ENCODE assay signal across 2 cellular contexts in the genomic region with DNA sequence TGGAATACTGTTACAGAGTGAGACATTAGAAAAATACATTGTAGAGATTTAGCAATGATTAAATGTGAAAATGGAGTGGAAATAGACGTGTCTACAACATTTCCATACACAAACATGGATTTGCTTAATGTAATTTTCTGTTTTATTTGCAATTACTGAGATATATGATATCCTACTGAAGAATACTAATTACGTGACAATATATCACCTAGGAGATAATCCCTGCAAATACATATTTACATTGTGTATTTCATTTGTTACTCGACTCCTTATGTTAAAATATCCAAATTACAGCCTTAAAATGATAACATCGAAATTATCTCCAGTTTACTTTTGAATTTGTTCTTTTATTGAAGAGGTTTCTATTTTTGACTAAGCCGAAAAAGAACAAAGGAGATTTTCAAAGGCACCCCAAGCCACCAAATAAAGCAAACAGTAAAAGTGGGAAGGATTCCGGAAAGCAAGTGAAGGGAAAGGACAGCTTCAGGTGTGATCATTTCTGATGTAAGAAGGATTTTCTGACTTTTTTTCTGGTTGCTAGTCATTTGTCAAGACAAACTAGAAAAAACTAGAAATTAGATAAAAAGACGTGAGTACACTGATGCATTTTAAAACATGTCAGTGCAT.
TF ChIP-seq lines count a peak whose summit lies in the region.

No MANE protein-coding gene starts in this region.

TF ChIP-seq in GM23338, 12 proteins besides CTCF, POLR2A, EP300 and RAD21 (continues in another document):
- TF ChIP-seq, protein P1, sequence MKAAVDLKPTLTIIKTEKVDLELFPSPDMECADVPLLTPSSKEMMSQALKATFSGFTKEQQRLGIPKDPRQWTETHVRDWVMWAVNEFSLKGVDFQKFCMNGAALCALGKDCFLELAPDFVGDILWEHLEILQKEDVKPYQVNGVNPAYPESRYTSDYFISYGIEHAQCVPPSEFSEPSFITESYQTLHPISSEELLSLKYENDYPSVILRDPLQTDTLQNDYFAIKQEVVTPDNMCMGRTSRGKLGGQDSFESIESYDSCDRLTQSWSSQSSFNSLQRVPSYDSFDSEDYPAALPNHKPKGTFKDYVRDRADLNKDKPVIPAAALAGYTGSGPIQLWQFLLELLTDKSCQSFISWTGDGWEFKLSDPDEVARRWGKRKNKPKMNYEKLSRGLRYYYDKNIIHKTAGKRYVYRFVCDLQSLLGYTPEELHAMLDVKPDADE (IDR thresholded peaks at IDR 0.05), result no peak
- TF ChIP-seq EZH2phosphoT487 (IDR thresholded peaks at IDR 0.05; ENCODE audit: unreplicated experiment) (no peak), NANOG (IDR thresholded peaks at IDR 0.05; ENCODE audit: borderline replicate concordance) (no peak), JUNB (IDR thresholded peaks at IDR 0.05; ENCODE audit: unreplicated experiment) (no peak), EZH2 (IDR thresholded peaks at IDR 0.05; ENCODE audit: low read depth, unreplicated experiment) (no peak), CREB1 (CRISPR knock-in tag; IDR thresholded peaks at IDR 0.05; ENCODE audit: low read depth) (no peak)
- TF ChIP-seq, protein P2, sequence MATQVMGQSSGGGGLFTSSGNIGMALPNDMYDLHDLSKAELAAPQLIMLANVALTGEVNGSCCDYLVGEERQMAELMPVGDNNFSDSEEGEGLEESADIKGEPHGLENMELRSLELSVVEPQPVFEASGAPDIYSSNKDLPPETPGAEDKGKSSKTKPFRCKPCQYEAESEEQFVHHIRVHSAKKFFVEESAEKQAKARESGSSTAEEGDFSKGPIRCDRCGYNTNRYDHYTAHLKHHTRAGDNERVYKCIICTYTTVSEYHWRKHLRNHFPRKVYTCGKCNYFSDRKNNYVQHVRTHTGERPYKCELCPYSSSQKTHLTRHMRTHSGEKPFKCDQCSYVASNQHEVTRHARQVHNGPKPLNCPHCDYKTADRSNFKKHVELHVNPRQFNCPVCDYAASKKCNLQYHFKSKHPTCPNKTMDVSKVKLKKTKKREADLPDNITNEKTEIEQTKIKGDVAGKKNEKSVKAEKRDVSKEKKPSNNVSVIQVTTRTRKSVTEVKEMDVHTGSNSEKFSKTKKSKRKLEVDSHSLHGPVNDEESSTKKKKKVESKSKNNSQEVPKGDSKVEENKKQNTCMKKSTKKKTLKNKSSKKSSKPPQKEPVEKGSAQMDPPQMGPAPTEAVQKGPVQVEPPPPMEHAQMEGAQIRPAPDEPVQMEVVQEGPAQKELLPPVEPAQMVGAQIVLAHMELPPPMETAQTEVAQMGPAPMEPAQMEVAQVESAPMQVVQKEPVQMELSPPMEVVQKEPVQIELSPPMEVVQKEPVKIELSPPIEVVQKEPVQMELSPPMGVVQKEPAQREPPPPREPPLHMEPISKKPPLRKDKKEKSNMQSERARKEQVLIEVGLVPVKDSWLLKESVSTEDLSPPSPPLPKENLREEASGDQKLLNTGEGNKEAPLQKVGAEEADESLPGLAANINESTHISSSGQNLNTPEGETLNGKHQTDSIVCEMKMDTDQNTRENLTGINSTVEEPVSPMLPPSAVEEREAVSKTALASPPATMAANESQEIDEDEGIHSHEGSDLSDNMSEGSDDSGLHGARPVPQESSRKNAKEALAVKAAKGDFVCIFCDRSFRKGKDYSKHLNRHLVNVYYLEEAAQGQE (IDR thresholded peaks at IDR 0.05; ENCODE audit: unreplicated experiment), result no peak
- TF ChIP-seq, protein P3, sequence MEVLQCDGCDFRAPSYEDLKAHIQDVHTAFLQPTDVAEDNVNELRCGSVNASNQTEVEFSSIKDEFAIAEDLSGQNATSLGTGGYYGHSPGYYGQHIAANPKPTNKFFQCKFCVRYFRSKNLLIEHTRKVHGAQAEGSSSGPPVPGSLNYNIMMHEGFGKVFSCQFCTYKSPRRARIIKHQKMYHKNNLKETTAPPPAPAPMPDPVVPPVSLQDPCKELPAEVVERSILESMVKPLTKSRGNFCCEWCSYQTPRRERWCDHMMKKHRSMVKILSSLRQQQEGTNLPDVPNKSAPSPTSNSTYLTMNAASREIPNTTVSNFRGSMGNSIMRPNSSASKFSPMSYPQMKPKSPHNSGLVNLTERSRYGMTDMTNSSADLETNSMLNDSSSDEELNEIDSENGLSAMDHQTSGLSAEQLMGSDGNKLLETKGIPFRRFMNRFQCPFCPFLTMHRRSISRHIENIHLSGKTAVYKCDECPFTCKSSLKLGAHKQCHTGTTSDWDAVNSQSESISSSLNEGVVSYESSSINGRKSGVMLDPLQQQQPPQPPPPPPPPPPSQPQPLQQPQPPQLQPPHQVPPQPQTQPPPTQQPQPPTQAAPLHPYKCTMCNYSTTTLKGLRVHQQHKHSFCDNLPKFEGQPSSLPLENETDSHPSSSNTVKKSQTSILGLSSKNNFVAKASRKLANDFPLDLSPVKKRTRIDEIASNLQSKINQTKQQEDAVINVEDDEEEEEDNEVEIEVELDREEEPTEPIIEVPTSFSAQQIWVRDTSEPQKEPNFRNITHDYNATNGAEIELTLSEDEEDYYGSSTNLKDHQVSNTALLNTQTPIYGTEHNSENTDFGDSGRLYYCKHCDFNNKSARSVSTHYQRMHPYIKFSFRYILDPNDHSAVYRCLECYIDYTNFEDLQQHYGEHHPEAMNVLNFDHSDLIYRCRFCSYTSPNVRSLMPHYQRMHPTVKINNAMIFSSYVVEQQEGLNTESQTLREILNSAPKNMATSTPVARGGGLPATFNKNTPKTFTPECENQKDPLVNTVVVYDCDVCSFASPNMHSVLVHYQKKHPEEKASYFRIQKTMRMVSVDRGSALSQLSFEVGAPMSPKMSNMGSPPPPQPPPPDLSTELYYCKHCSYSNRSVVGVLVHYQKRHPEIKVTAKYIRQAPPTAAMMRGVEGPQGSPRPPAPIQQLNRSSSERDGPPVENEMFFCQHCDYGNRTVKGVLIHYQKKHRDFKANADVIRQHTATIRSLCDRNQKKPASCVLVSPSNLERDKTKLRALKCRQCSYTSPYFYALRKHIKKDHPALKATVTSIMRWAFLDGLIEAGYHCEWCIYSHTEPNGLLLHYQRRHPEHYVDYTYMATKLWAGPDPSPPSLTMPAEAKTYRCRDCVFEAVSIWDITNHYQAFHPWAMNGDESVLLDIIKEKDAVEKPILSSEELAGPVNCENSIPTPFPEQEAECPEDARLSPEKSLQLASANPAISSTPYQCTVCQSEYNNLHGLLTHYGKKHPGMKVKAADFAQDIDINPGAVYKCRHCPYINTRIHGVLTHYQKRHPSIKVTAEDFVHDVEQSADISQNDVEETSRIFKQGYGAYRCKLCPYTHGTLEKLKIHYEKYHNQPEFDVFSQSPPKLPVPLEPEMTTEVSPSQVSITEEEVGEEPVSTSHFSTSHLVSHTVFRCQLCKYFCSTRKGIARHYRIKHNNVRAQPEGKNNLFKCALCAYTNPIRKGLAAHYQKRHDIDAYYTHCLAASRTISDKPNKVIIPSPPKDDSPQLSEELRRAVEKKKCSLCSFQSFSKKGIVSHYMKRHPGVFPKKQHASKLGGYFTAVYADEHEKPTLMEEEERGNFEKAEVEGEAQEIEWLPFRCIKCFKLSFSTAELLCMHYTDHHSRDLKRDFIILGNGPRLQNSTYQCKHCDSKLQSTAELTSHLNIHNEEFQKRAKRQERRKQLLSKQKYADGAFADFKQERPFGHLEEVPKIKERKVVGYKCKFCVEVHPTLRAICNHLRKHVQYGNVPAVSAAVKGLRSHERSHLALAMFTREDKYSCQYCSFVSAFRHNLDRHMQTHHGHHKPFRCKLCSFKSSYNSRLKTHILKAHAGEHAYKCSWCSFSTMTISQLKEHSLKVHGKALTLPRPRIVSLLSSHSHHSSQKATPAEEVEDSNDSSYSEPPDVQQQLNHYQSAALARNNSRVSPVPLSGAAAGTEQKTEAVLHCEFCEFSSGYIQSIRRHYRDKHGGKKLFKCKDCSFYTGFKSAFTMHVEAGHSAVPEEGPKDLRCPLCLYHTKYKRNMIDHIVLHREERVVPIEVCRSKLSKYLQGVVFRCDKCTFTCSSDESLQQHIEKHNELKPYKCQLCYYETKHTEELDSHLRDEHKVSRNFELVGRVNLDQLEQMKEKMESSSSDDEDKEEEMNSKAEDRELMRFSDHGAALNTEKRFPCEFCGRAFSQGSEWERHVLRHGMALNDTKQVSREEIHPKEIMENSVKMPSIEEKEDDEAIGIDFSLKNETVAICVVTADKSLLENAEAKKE (CRISPR knock-in tag; IDR thresholded peaks at IDR 0.05), result no peak

TF ChIP-seq in H1, 55 proteins besides CTCF, POLR2A, EP300 and RAD21:
- TF ChIP-seq, protein P4, sequence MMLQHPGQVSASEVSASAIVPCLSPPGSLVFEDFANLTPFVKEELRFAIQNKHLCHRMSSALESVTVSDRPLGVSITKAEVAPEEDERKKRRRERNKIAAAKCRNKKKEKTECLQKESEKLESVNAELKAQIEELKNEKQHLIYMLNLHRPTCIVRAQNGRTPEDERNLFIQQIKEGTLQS (IDR thresholded peaks at IDR 0.05; ENCODE audit: insufficient read depth, low read depth, low read length), result no peak
- TF ChIP-seq, protein P5, sequence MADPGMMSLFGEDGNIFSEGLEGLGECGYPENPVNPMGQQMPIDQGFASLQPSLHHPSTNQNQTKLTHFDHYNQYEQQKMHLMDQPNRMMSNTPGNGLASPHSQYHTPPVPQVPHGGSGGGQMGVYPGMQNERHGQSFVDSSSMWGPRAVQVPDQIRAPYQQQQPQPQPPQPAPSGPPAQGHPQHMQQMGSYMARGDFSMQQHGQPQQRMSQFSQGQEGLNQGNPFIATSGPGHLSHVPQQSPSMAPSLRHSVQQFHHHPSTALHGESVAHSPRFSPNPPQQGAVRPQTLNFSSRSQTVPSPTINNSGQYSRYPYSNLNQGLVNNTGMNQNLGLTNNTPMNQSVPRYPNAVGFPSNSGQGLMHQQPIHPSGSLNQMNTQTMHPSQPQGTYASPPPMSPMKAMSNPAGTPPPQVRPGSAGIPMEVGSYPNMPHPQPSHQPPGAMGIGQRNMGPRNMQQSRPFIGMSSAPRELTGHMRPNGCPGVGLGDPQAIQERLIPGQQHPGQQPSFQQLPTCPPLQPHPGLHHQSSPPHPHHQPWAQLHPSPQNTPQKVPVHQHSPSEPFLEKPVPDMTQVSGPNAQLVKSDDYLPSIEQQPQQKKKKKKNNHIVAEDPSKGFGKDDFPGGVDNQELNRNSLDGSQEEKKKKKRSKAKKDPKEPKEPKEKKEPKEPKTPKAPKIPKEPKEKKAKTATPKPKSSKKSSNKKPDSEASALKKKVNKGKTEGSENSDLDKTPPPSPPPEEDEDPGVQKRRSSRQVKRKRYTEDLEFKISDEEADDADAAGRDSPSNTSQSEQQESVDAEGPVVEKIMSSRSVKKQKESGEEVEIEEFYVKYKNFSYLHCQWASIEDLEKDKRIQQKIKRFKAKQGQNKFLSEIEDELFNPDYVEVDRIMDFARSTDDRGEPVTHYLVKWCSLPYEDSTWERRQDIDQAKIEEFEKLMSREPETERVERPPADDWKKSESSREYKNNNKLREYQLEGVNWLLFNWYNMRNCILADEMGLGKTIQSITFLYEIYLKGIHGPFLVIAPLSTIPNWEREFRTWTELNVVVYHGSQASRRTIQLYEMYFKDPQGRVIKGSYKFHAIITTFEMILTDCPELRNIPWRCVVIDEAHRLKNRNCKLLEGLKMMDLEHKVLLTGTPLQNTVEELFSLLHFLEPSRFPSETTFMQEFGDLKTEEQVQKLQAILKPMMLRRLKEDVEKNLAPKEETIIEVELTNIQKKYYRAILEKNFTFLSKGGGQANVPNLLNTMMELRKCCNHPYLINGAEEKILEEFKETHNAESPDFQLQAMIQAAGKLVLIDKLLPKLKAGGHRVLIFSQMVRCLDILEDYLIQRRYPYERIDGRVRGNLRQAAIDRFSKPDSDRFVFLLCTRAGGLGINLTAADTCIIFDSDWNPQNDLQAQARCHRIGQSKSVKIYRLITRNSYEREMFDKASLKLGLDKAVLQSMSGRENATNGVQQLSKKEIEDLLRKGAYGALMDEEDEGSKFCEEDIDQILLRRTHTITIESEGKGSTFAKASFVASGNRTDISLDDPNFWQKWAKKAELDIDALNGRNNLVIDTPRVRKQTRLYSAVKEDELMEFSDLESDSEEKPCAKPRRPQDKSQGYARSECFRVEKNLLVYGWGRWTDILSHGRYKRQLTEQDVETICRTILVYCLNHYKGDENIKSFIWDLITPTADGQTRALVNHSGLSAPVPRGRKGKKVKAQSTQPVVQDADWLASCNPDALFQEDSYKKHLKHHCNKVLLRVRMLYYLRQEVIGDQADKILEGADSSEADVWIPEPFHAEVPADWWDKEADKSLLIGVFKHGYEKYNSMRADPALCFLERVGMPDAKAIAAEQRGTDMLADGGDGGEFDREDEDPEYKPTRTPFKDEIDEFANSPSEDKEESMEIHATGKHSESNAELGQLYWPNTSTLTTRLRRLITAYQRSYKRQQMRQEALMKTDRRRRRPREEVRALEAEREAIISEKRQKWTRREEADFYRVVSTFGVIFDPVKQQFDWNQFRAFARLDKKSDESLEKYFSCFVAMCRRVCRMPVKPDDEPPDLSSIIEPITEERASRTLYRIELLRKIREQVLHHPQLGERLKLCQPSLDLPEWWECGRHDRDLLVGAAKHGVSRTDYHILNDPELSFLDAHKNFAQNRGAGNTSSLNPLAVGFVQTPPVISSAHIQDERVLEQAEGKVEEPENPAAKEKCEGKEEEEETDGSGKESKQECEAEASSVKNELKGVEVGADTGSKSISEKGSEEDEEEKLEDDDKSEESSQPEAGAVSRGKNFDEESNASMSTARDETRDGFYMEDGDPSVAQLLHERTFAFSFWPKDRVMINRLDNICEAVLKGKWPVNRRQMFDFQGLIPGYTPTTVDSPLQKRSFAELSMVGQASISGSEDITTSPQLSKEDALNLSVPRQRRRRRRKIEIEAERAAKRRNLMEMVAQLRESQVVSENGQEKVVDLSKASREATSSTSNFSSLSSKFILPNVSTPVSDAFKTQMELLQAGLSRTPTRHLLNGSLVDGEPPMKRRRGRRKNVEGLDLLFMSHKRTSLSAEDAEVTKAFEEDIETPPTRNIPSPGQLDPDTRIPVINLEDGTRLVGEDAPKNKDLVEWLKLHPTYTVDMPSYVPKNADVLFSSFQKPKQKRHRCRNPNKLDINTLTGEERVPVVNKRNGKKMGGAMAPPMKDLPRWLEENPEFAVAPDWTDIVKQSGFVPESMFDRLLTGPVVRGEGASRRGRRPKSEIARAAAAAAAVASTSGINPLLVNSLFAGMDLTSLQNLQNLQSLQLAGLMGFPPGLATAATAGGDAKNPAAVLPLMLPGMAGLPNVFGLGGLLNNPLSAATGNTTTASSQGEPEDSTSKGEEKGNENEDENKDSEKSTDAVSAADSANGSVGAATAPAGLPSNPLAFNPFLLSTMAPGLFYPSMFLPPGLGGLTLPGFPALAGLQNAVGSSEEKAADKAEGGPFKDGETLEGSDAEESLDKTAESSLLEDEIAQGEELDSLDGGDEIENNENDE (IDR thresholded peaks at IDR 0.05; ENCODE audit: insufficient replicate concordance, low read length), result no peak
- no peak for TF ChIP-seq RXRA (IDR thresholded peaks at IDR 0.05; ENCODE audit: insufficient read depth, low read depth, low read length)
- TF ChIP-seq, protein P6, sequence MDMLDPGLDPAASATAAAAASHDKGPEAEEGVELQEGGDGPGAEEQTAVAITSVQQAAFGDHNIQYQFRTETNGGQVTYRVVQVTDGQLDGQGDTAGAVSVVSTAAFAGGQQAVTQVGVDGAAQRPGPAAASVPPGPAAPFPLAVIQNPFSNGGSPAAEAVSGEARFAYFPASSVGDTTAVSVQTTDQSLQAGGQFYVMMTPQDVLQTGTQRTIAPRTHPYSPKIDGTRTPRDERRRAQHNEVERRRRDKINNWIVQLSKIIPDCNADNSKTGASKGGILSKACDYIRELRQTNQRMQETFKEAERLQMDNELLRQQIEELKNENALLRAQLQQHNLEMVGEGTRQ (IDR thresholded peaks at IDR 0.05; ENCODE audit: low read length), result no peak
- TF ChIP-seq SAP30 (IDR thresholded peaks at IDR 0.05; ENCODE audit: insufficient read depth, insufficient replicate concordance, low read length), result no peak
- TF ChIP-seq ZNF274 (IDR thresholded peaks at IDR 0.05; ENCODE audit: borderline replicate concordance, extremely low read depth, low read length), result no peak
- TF ChIP-seq PHF8 (conservative IDR thresholded peaks at IDR 0.05; ENCODE audit: low read depth, low read length), result no peak
- TF ChIP-seq, protein P7, sequence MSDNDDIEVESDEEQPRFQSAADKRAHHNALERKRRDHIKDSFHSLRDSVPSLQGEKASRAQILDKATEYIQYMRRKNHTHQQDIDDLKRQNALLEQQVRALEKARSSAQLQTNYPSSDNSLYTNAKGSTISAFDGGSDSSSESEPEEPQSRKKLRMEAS (IDR thresholded peaks at IDR 0.05), result no peak
- no peak for TF ChIP-seq CBX5 (IDR thresholded peaks at IDR 0.05; ENCODE audit: low read depth, low read length)
- no peak for TF ChIP-seq RFX5 (IDR thresholded peaks at IDR 0.05; ENCODE audit: borderline replicate concordance, low read depth, low read length)
